In genomic region chr5:24635217-24635616, GRCh38 we compare ENCODE assay signal across 1 cellular context.
TF ChIP-seq lines count a peak whose summit lies in the region.

No MANE protein-coding gene starts in this region.

TF ChIP-seq in H1, 55 proteins besides CTCF, POLR2A, EP300 and RAD21 (continued from another document):
- no peak for TF ChIP-seq CHD7 (IDR thresholded peaks at IDR 0.05; ENCODE audit: insufficient replicate concordance, low read length)
- TF ChIP-seq, protein P1, sequence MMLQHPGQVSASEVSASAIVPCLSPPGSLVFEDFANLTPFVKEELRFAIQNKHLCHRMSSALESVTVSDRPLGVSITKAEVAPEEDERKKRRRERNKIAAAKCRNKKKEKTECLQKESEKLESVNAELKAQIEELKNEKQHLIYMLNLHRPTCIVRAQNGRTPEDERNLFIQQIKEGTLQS (IDR thresholded peaks at IDR 0.05; ENCODE audit: insufficient read depth, low read depth, low read length), result no peak
- TF ChIP-seq BCL11A (IDR thresholded peaks at IDR 0.05; ENCODE audit: low read depth in 2 of 2, low read length in 2 of 2), result no peak
- no peak for TF ChIP-seq TEAD4 (IDR thresholded peaks at IDR 0.05; ENCODE audit: low read depth, low read length)
- no peak for TF ChIP-seq POU5F1 (IDR thresholded peaks at IDR 0.05; ENCODE audit: low read depth, low read length)
- TF ChIP-seq TAF7 (optimal IDR thresholded peaks at IDR 0.05; ENCODE audit: borderline replicate concordance, low read depth, low read length), result no peak
- TF ChIP-seq SIN3A (conservative IDR thresholded peaks at IDR 0.05 in 1 of 2, IDR thresholded peaks at IDR 0.05 in 1 of 2; ENCODE audit: low read depth in 1 of 2, low read length in 2 of 2), result no peak
- no peak for TF ChIP-seq SAP30 (IDR thresholded peaks at IDR 0.05; ENCODE audit: insufficient read depth, insufficient replicate concordance, low read length)
- no peak for TF ChIP-seq RBBP5 (IDR thresholded peaks at IDR 0.05; ENCODE audit: borderline replicate concordance, low read depth, low read length)
- no peak for TF ChIP-seq ASH2L (IDR thresholded peaks at IDR 0.05; ENCODE audit: low read length)
